8 cellular contexts compared by ENCODE assay signal in genomic region chr19:3146677-3147100, GRCh38. TPM values are rescaled to one million over a fixed set of nuclear protein-coding genes. Genes with fewer than 3 reads are reported as not detected.
DNase-seq lines count a peak whose midpoint lies in the region; ATAC-seq and TF ChIP-seq lines count a peak whose summit lies in the region.

No MANE protein-coding gene starts in this region.

- peak overlapping the region; percentile 3 for H3K27ac Mint-ChIP-seq in activated T-helper 2 cell treated with anti-CD3 and anti-CD28 coated beads, Interferon-gamma antibody, Interleukin-2, Interleukin-4, amounts not matched to agents 10 μg/mL and 5 μg/mL and 100 μg/mL, durations not matched to agents 14 hours and 24 hours and 36 hours

- no peaks in the 10 kb centered on the region for H3K9me3 ChIP-seq in OCI-LY1 (ENCODE audit: low read length)
- no peaks in the 10 kb centered on the region for H3K9me3 ChIP-seq in hepatocyte (ENCODE audit: low read depth)

- no peak overlapping the region for H3K9ac ChIP-seq in OCI-LY1 (ENCODE audit: low read length)

- H3K36me3 Mint-ChIP-seq in activated T-helper 2 cell treated with anti-CD3 and anti-CD28 coated beads, Interferon-gamma antibody, Interleukin-2, Interleukin-4, amounts not matched to agents 10 μg/mL and 5 μg/mL and 100 μg/mL, durations not matched to agents 14 hours and 24 hours and 36 hours (ENCODE audit: low read depth), result peaks cover 56% of the 10 kb centered on the region

- H2AFZ ChIP-seq in OCI-LY1 (ENCODE audit: low read length), result no peak overlapping the region
- no peak overlapping the region for H2AFZ ChIP-seq in hepatocyte

- DNase-seq in AG10803 (ENCODE audit: low read depth) (no peak), hepatocyte (ENCODE audit: low spot score) (no peak), GM19240 (ENCODE audit: insufficient read length, low spot score) (no peak), mucosa of gallbladder (ENCODE audit: low spot score) (no peak)
- peak; percentile 45 for DNase-seq in activated T-helper 2 cell treated with anti-CD3 and anti-CD28 coated beads, Interferon-gamma antibody, Interleukin-2, Interleukin-4, amounts not matched to agents 10 μg/mL and 5 μg/mL and 100 μg/mL, durations not matched to agents 14 hours and 24 hours and 36 hours (ENCODE audit: low spot score)
- peak; percentile 60 for DNase-seq in stimulated activated CD8-positive, alpha-beta memory T cell treated with anti-CD3 and anti-CD28 coated beads, Interleukin-15, amount 100 ng/mL, for 24 hours (ENCODE audit: low read depth)

- 89% methylated on average over 4 of the region's 5 CpGs for WGBS in hepatocyte (ENCODE audit: low lambda C conversion rate, missing lambda C conversion rate)

- H3K4me1 Mint-ChIP-seq in activated T-helper 2 cell treated with anti-CD3 and anti-CD28 coated beads, Interferon-gamma antibody, Interleukin-2, Interleukin-4, amounts not matched to agents 10 μg/mL and 5 μg/mL and 100 μg/mL, durations not matched to agents 14 hours and 24 hours and 36 hours (ENCODE audit: low read depth), result peaks cover 32% of the 10 kb centered on the region

- H3K27ac ChIP-seq in OCI-LY1 (ENCODE audit: low read depth, low read length, poor library complexity, severe bottlenecking) (no peak overlapping the region), hepatocyte (no peak overlapping the region)

- no peaks in the 10 kb centered on the region for H3F3A ChIP-seq in OCI-LY1 (ENCODE audit: insufficient read depth, low read length)

- H3K4me3 Mint-ChIP-seq in activated T-helper 2 cell treated with anti-CD3 and anti-CD28 coated beads, Interferon-gamma antibody, Interleukin-2, Interleukin-4, amounts not matched to agents 10 μg/mL and 5 μg/mL and 100 μg/mL, durations not matched to agents 14 hours and 24 hours and 36 hours (ENCODE audit: low read depth), result no peak overlapping the region

- no peaks in the 10 kb centered on the region for H3K9me2 ChIP-seq in OCI-LY1 (ENCODE audit: low read depth, low read length)
- H3K9me2 ChIP-seq in hepatocyte (replicated peaks; ENCODE audit: insufficient read depth), result no peaks in the 10 kb centered on the region

- H3K27me3 ChIP-seq in OCI-LY1 (ENCODE audit: insufficient read depth, low read length) (peaks cover 3% of the 10 kb centered on the region; the same call in 1 of the 2 replicates), hepatocyte (no peaks in the 10 kb centered on the region)

- H3K4me2 ChIP-seq in OCI-LY1 (ENCODE audit: low read length), result no peak overlapping the region
- no peak overlapping the region for H3K4me2 ChIP-seq in hepatocyte

- H3K36me3 ChIP-seq in OCI-LY1 (ENCODE audit: insufficient read depth, low read length) (no peaks in the 10 kb centered on the region), hepatocyte (replicated peaks; ENCODE audit: insufficient read depth, low read depth) (no peaks in the 10 kb centered on the region)

- ATAC-seq in HG02885 (IDR thresholded peaks at IDR 0.05; ENCODE audit: poor library complexity, unreplicated experiment), result no peak

- no peaks in the 10 kb centered on the region for H3K9me3 Mint-ChIP-seq in activated T-helper 2 cell treated with anti-CD3 and anti-CD28 coated beads, Interferon-gamma antibody, Interleukin-2, Interleukin-4, amounts not matched to agents 10 μg/mL and 5 μg/mL and 100 μg/mL, durations not matched to agents 14 hours and 24 hours and 36 hours

- H3K27me3 Mint-ChIP-seq in activated T-helper 2 cell treated with anti-CD3 and anti-CD28 coated beads, Interferon-gamma antibody, Interleukin-2, Interleukin-4, amounts not matched to agents 10 μg/mL and 5 μg/mL and 100 μg/mL, durations not matched to agents 14 hours and 24 hours and 36 hours (ENCODE audit: low read depth), result no peaks in the 10 kb centered on the region

- H3K4me1 ChIP-seq in OCI-LY1 (ENCODE audit: insufficient read depth, low read length, severe bottlenecking) (no peaks in the 10 kb centered on the region), hepatocyte (ENCODE audit: insufficient read depth) (no peaks in the 10 kb centered on the region)

- intact Hi-C loops in activated T-helper 2 cell treated with anti-CD3 and anti-CD28 coated beads, Interferon-gamma antibody, Interleukin-2, Interleukin-4, amounts not matched to agents 10 μg/mL and 5 μg/mL and 100 μg/mL, durations not matched to agents 14 hours and 24 hours and 36 hours (cut with micrococcal nuclease), result loop anchor here (1.0 kb wide), 1 partner anchor 17 kb away; no protein-coding TSS in a partner anchor

- peak; percentile 66 for TF ChIP-seq CTCF in AG10803 (conservative IDR thresholded peaks at IDR 0.05; ENCODE audit: low read length)
- peak; percentile 63 for TF ChIP-seq CTCF in OCI-LY1 (IDR thresholded peaks at IDR 0.05; ENCODE audit: low read length)
- peak; percentile 45 for TF ChIP-seq CTCF in hepatocyte (IDR thresholded peaks at IDR 0.05; ENCODE audit: poor library complexity)

- H4K20me1 ChIP-seq in OCI-LY1 (ENCODE audit: insufficient read depth, low read length) (no peaks in the 10 kb centered on the region), hepatocyte (ENCODE audit: insufficient read depth, poor library complexity, severe bottlenecking) (no peaks in the 10 kb centered on the region)

- no peaks in the 10 kb centered on the region for H3K79me2 ChIP-seq in OCI-LY1 (ENCODE audit: insufficient read depth, low read length)
- H3K79me2 ChIP-seq in hepatocyte, result no peaks in the 10 kb centered on the region

- H3K4me3 ChIP-seq in AG10803 (ENCODE audit: low read length), result no peak overlapping the region
- no peak overlapping the region for H3K4me3 ChIP-seq in OCI-LY1 (ENCODE audit: low read depth, low read length, poor library complexity, severe bottlenecking)
- no peak overlapping the region for H3K4me3 ChIP-seq in hepatocyte

RNA-seq across cellular contexts. Expression of gene GNA15, which starts 10.9 kb away (rescaled TPM):
- 174 and 176 TPM in 2 replicates for total RNA-seq in activated T-helper 2 cell treated with anti-CD3 and anti-CD28 coated beads, Interferon-gamma antibody, Interleukin-2, Interleukin-4, amounts not matched to agents 10 μg/mL and 5 μg/mL and 100 μg/mL, durations not matched to agents 14 hours and 24 hours and 36 hours
- total RNA-seq in hepatocyte, result 0.24 and 1.5 TPM in 2 replicates
- polyA plus RNA-seq in hepatocyte, result 0.29 and 0.45 TPM in 2 replicates
- 6.4 TPM for total RNA-seq in mucosa of gallbladder

RNA-seq across cellular contexts. Expression of gene S1PR4, which starts 31.9 kb away (rescaled TPM):
- total RNA-seq in activated T-helper 2 cell treated with anti-CD3 and anti-CD28 coated beads, Interferon-gamma antibody, Interleukin-2, Interleukin-4, amounts not matched to agents 10 μg/mL and 5 μg/mL and 100 μg/mL, durations not matched to agents 14 hours and 24 hours and 36 hours, result 48.5 and 48.9 TPM in 2 replicates
- total RNA-seq in hepatocyte (0.07 TPM in 1 of 2 replicates, not detected in the other), mucosa of gallbladder (2.4 TPM)
- 0.16 TPM in 1 of 2 replicates, not detected in the other for polyA plus RNA-seq in hepatocyte

RNA-seq across cellular contexts. Expression of gene NCLN, which starts 39.0 kb away (rescaled TPM):
- 86.3 and 88.1 TPM in 2 replicates for total RNA-seq in activated T-helper 2 cell treated with anti-CD3 and anti-CD28 coated beads, Interferon-gamma antibody, Interleukin-2, Interleukin-4, amounts not matched to agents 10 μg/mL and 5 μg/mL and 100 μg/mL, durations not matched to agents 14 hours and 24 hours and 36 hours
- total RNA-seq in hepatocyte (42.8 and 44.9 TPM in 2 replicates), mucosa of gallbladder (44.9 TPM)
- polyA plus RNA-seq in hepatocyte, result 85.5 and 94.2 TPM in 2 replicates

RNA-seq across cellular contexts. Expression of gene GNA11, which starts 52.5 kb away (rescaled TPM):
- 5.6 and 7.1 TPM in 2 replicates for total RNA-seq in activated T-helper 2 cell treated with anti-CD3 and anti-CD28 coated beads, Interferon-gamma antibody, Interleukin-2, Interleukin-4, amounts not matched to agents 10 μg/mL and 5 μg/mL and 100 μg/mL, durations not matched to agents 14 hours and 24 hours and 36 hours
- total RNA-seq in hepatocyte, result 53.8 and 60.2 TPM in 2 replicates
- 100 and 115 TPM in 2 replicates for polyA plus RNA-seq in hepatocyte
- 93.2 TPM for total RNA-seq in mucosa of gallbladder

Comparison
In these comparisons a context has a peak if more than half of its experiments do, and no peak if none do; other contexts are left out.
1. DNase-seq: peak in activated T-helper 2 cell treated with anti-CD3 and anti-CD28 coated beads, Interferon-gamma antibody, Interleukin-2, Interleukin-4, amounts not matched to agents 10 μg/mL and 5 μg/mL and 100 μg/mL, durations not matched to agents 14 hours and 24 hours and 36 hours (single experiment) and stimulated activated CD8-positive, alpha-beta memory T cell treated with anti-CD3 and anti-CD28 coated beads, Interleukin-15, amount 100 ng/mL, for 24 hours (single experiment); none in AG10803 (single experiment), hepatocyte (single experiment), GM19240 (single experiment) and mucosa of gallbladder (single experiment).
2. RNA of gene GNA15, which starts 10.9 kb away (total RNA-seq): 174 to 176 TPM in activated T-helper 2 cell treated with anti-CD3 and anti-CD28 coated beads, Interferon-gamma antibody, Interleukin-2, Interleukin-4, amounts not matched to agents 10 μg/mL and 5 μg/mL and 100 μg/mL, durations not matched to agents 14 hours and 24 hours and 36 hours; 6.4 TPM in mucosa of gallbladder (single experiment) and 0.24 to 1.5 TPM in hepatocyte; every median in the first group is over 10 times any median in the second.
3. RNA of gene S1PR4, which starts 31.9 kb away (total RNA-seq): 48.5 to 48.9 TPM in activated T-helper 2 cell treated with anti-CD3 and anti-CD28 coated beads, Interferon-gamma antibody, Interleukin-2, Interleukin-4, amounts not matched to agents 10 μg/mL and 5 μg/mL and 100 μg/mL, durations not matched to agents 14 hours and 24 hours and 36 hours; 2.4 TPM in mucosa of gallbladder (single experiment) and 0.07 TPM in hepatocyte; every median in the first group is over 10 times any median in the second.
4. Peak in every context shown above with its lines, with median percentiles within 50 percentile points of each other: CTCF ChIP-seq.